Comparison of ENCODE assay signal across 1 cellular context in genomic region chr1:192543445-192543844, GRCh38.
TF ChIP-seq lines count a peak whose summit lies in the region.

No MANE protein-coding gene starts in this region.

TF ChIP-seq in GM23338, 12 proteins besides CTCF, POLR2A, EP300 and RAD21 (continued from another document):
- no peak for TF ChIP-seq ZNF462 (CRISPR knock-in tag; IDR thresholded peaks at IDR 0.05)
- TF ChIP-seq ETS1 (IDR thresholded peaks at IDR 0.05): no peak
- no peak for TF ChIP-seq EZH2phosphoT487 (IDR thresholded peaks at IDR 0.05; ENCODE audit: unreplicated experiment)
- TF ChIP-seq ZNF331 (CRISPR knock-in tag; IDR thresholded peaks at IDR 0.05; ENCODE audit: low read depth): no peak
- TF ChIP-seq REST (IDR thresholded peaks at IDR 0.05; ENCODE audit: unreplicated experiment): no peak
- TF ChIP-seq EZH2 (IDR thresholded peaks at IDR 0.05; ENCODE audit: low read depth, unreplicated experiment): no peak
